In the genomic region with DNA sequence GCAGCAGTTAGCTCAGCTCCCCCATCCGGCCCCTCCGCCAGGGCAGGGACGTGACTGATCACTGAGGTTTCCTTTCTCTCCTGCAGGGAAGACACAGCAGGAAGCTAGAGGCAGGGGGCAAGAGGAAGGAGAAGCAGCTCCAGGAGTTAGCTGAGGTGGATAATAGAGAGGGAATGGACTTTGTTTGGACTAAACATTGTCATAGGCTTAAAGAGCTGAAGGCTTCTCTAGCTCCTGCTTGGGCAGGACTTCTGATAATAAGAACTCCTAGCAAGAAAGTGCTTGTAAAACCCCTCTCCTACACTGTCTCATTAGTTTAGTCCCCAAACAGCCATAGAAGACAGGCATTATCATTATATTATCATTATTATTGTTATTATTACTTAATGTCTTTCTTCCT, we compare ENCODE assay signal across 13 cellular contexts. TPM values are rescaled to one million over a fixed set of nuclear protein-coding genes. Genes with fewer than 3 reads are reported as not detected.
DNase-seq lines count a peak whose midpoint lies in the region; TF ChIP-seq lines count a peak whose summit lies in the region.
"Had no signal": no experiment of that assay in that cellular context is flagged by ENCODE, and none has a peak within 500 bp of the region (broad histone marks: within the 10 kb centered on the region; RNA-seq: fewer than 3 reads in every experiment).

No MANE protein-coding gene starts in this region.

- H3K9me3 Mint-ChIP-seq in endothelial cell (ENCODE audit: unreplicated experiment), result no peaks in the 10 kb centered on the region
- H3K9me3 Mint-ChIP-seq in activated CD4-positive, alpha-beta T cell treated with anti-CD3 and anti-CD28 coated beads, Interleukin-2, amount 10 ng/mL, durations not matched to agents 7 days and 5 days, result no peaks in the 10 kb centered on the region
- H3K9me3 Mint-ChIP-seq: CD4-positive, alpha-beta memory T cell; H9 had no signal

- H3K27me3 Mint-ChIP-seq in endothelial cell (ENCODE audit: unreplicated experiment), result peaks cover 8% of the 10 kb centered on the region
- H3K27me3 Mint-ChIP-seq in activated CD4-positive, alpha-beta T cell treated with anti-CD3 and anti-CD28 coated beads, Interleukin-2, amount 10 ng/mL, durations not matched to agents 7 days and 5 days, result peaks cover 2% of the 10 kb centered on the region

- H3K36me3 Mint-ChIP-seq in endothelial cell (ENCODE audit: low read depth, unreplicated experiment), result no peaks in the 10 kb centered on the region
- H3K36me3 Mint-ChIP-seq in activated CD4-positive, alpha-beta T cell treated with anti-CD3 and anti-CD28 coated beads, Interleukin-2, amount 10 ng/mL, durations not matched to agents 7 days and 5 days (ENCODE audit: low read depth), result no peaks in the 10 kb centered on the region
- H3K36me3 Mint-ChIP-seq: CD4-positive, alpha-beta memory T cell had no signal

- no peaks in the 10 kb centered on the region for H4K20me1 ChIP-seq in hepatocyte (ENCODE audit: insufficient read depth, poor library complexity, severe bottlenecking)

- no peaks in the 10 kb centered on the region for H3K79me2 ChIP-seq in hepatocyte

- no peak overlapping the region for H3K27ac ChIP-seq in hepatocyte
- H3K27ac ChIP-seq: C4-2B had no signal

- H3K4me1 Mint-ChIP-seq in endothelial cell (ENCODE audit: unreplicated experiment), result peaks cover 6% of the 10 kb centered on the region
- H3K4me1 Mint-ChIP-seq in activated CD4-positive, alpha-beta T cell treated with anti-CD3 and anti-CD28 coated beads, Interleukin-2, amount 10 ng/mL, durations not matched to agents 7 days and 5 days, result no peaks in the 10 kb centered on the region

- DNase-seq in GDM1 (lab: John Stamatoyannopoulos, UW) (peak; percentile 28), NCI-H146 treated with DMSO at 0.1 percent for 48 hours (lab: John Stamatoyannopoulos, UW; ENCODE audit: unreplicated experiment) (peak; percentile 58), endothelial cell (ENCODE audit: low spot score) (peak; percentile 23), hepatocyte (ENCODE audit: low spot score) (no peak), NCI-H748 treated with DMSO at 0.1 percent for 48 hours (lab: John Stamatoyannopoulos, UW) (no peak), HT-29 (ENCODE audit: low spot score) (no peak)
- no peak for DNase-seq in activated CD4-positive, alpha-beta T cell treated with anti-CD3 and anti-CD28 coated beads, Interleukin-2, amount 10 ng/mL, durations not matched to agents 7 days and 5 days
- DNase-seq: BE2C; CD4-positive, alpha-beta memory T cell; DMS53; GOT3; H9 had no signal

- H3K9me3 ChIP-seq in hepatocyte (ENCODE audit: low read depth), result no peaks in the 10 kb centered on the region
- H3K9me3 ChIP-seq: BE2C had no signal

- no peak overlapping the region for H3K27ac Mint-ChIP-seq in endothelial cell (ENCODE audit: unreplicated experiment)
- H3K27ac Mint-ChIP-seq in activated CD4-positive, alpha-beta T cell treated with anti-CD3 and anti-CD28 coated beads, Interleukin-2, amount 10 ng/mL, durations not matched to agents 7 days and 5 days, result no peak overlapping the region
- H3K27ac Mint-ChIP-seq: CD4-positive, alpha-beta memory T cell; H9 had no signal

- no peaks in the 10 kb centered on the region for H3K36me3 ChIP-seq in hepatocyte (replicated peaks; ENCODE audit: insufficient read depth, low read depth)
- H3K36me3 ChIP-seq: BE2C had no signal

- H3K4me1 ChIP-seq in hepatocyte (ENCODE audit: insufficient read depth), result no peaks in the 10 kb centered on the region
- H3K4me1 ChIP-seq: BE2C had no signal

- H3K27me3 ChIP-seq in hepatocyte, result no peaks in the 10 kb centered on the region
- H3K27me3 ChIP-seq: BE2C had no signal

- no peak overlapping the region for H3K4me2 ChIP-seq in hepatocyte

- H2AFZ ChIP-seq in hepatocyte, result no peak overlapping the region

- CTCF ChIA-PET in activated CD4-positive, alpha-beta T cell treated with anti-CD3 and anti-CD28 coated beads, Interleukin-2, amount 10 ng/mL, durations not matched to agents 7 days and 5 days (lab: Charles Lee), result interaction anchor here (1.5 kb wide), 1 partner anchor 15 kb away, joined by 4 read pairs; no protein-coding TSS in a partner anchor

- H3K4me3 Mint-ChIP-seq in endothelial cell (ENCODE audit: unreplicated experiment), result no peak overlapping the region
- no peak overlapping the region for H3K4me3 Mint-ChIP-seq in activated CD4-positive, alpha-beta T cell treated with anti-CD3 and anti-CD28 coated beads, Interleukin-2, amount 10 ng/mL, durations not matched to agents 7 days and 5 days
- H3K4me3 Mint-ChIP-seq: CD4-positive, alpha-beta memory T cell; H9 had no signal

- no peak for TF ChIP-seq CTCF in endothelial cell (IDR thresholded peaks at IDR 0.05; ENCODE audit: unreplicated experiment)
- TF ChIP-seq CTCF in hepatocyte (IDR thresholded peaks at IDR 0.05; ENCODE audit: poor library complexity), result no peak

- 88% methylated on average over 3 of the region's 3 CpGs for WGBS in hepatocyte (ENCODE audit: low lambda C conversion rate, missing lambda C conversion rate)

- H3K9me2 ChIP-seq in hepatocyte (replicated peaks; ENCODE audit: insufficient read depth), result no peaks in the 10 kb centered on the region

- no peak overlapping the region for H3K4me3 ChIP-seq in hepatocyte

- POLR2A ChIA-PET in activated CD4-positive, alpha-beta T cell treated with anti-CD3 and anti-CD28 coated beads, Interleukin-2, amount 10 ng/mL, durations not matched to agents 7 days and 5 days (lab: Charles Lee), result no interaction called here

RNA-seq across cellular contexts. Expression of a gene that starts 53.7 kb away (rescaled TPM):
- total RNA-seq in endothelial cell (ENCODE audit: unreplicated experiment) (16.9 TPM), hepatocyte (11.8 and 12.6 TPM in 2 replicates)
- polyA plus RNA-seq in hepatocyte, result 9.9 and 11.1 TPM in 2 replicates
- total RNA-seq in activated CD4-positive, alpha-beta T cell treated with anti-CD3 and anti-CD28 coated beads, Interleukin-2, amount 10 ng/mL, durations not matched to agents 7 days and 5 days, result 10 to 100 TPM; 37.5 to 39.9 TPM
- 21.7 and 22.1 TPM in 2 replicates for total RNA-seq in HT-29 (2014; rRNA removed; shearing (Covaris generic))

Comparison
In these comparisons a context has a peak if more than half of its experiments do, and no peak if none do; other contexts are left out.
1. DNase-seq: peak in GDM1 (single experiment), NCI-H146 treated with DMSO at 0.1 percent for 48 hours (single experiment) and endothelial cell (single experiment); none in hepatocyte (single experiment), NCI-H748 treated with DMSO at 0.1 percent for 48 hours (single experiment), activated CD4-positive, alpha-beta T cell treated with anti-CD3 and anti-CD28 coated beads, Interleukin-2, amount 10 ng/mL, durations not matched to agents 7 days and 5 days (single experiment) and HT-29 (single experiment).